ENCODE assay signal across 1 cellular context in genomic region chr13:99217461-99218101, GRCh38.
TF ChIP-seq lines count a peak whose summit lies in the region.

No MANE protein-coding gene starts in this region.

TF ChIP-seq in HepG2, 621 proteins besides CTCF, POLR2A, EP300 and RAD21:
- TF ChIP-seq TERF1 (CRISPR knock-in tag; IDR thresholded peaks at IDR 0.05), result no peak
- no peak for TF ChIP-seq NFE2L2 (IDR thresholded peaks at IDR 0.05; ENCODE audit: low read length)
- TF ChIP-seq ZBTB49 (CRISPR knock-in tag; IDR thresholded peaks at IDR 0.05; ENCODE audit: borderline replicate concordance), result no peak
- no peak for TF ChIP-seq PRDM15 (CRISPR knock-in tag; IDR thresholded peaks at IDR 0.05)
- TF ChIP-seq NR2F6 (IDR thresholded peaks at IDR 0.05), result no peak
- no peak for TF ChIP-seq NR2F6 (CRISPR knock-in tag; IDR thresholded peaks at IDR 0.05)
- no peak for TF ChIP-seq YY1 (IDR thresholded peaks at IDR 0.05; ENCODE audit: insufficient read depth, insufficient replicate concordance, low read depth, low read length)
- TF ChIP-seq ZSCAN5A (CRISPR knock-in tag; IDR thresholded peaks at IDR 0.05; ENCODE audit: borderline replicate concordance), result no peak
- no peak for TF ChIP-seq ZNF160 (CRISPR knock-in tag; IDR thresholded peaks at IDR 0.05)
- no peak for TF ChIP-seq ZNF253 (CRISPR knock-in tag; IDR thresholded peaks at IDR 0.05; ENCODE audit: borderline replicate concordance)
- no peak for TF ChIP-seq REL (CRISPR knock-in tag; conservative IDR thresholded peaks at IDR 0.05)
- no peak for TF ChIP-seq ETS1 (CRISPR knock-in tag; IDR thresholded peaks at IDR 0.05)
- no peak for TF ChIP-seq ZEB1 (IDR thresholded peaks at IDR 0.05; ENCODE audit: insufficient replicate concordance, low read depth)
- no peak for TF ChIP-seq TBL1XR1 (IDR thresholded peaks at IDR 0.05; ENCODE audit: borderline replicate concordance, low read length, partially characterized antibody)
- no peak for TF ChIP-seq RBM39 (IDR thresholded peaks at IDR 0.05; ENCODE audit: low read depth, low read length, poor library complexity, severe bottlenecking)
- TF ChIP-seq ZNF782 (CRISPR knock-in tag; IDR thresholded peaks at IDR 0.05; ENCODE audit: borderline replicate concordance), result no peak
- no peak for TF ChIP-seq NFIB (CRISPR knock-in tag; IDR thresholded peaks at IDR 0.05; ENCODE audit: borderline replicate concordance)
- TF ChIP-seq SMC3 (IDR thresholded peaks at IDR 0.05; ENCODE audit: low read length), result no peak
- TF ChIP-seq ZNF326 (CRISPR knock-in tag; IDR thresholded peaks at IDR 0.05; ENCODE audit: borderline replicate concordance), result no peak
- TF ChIP-seq KLF11 (CRISPR knock-in tag; IDR thresholded peaks at IDR 0.05), result no peak
